17 cellular contexts compared by ENCODE assay signal in the genomic region with DNA sequence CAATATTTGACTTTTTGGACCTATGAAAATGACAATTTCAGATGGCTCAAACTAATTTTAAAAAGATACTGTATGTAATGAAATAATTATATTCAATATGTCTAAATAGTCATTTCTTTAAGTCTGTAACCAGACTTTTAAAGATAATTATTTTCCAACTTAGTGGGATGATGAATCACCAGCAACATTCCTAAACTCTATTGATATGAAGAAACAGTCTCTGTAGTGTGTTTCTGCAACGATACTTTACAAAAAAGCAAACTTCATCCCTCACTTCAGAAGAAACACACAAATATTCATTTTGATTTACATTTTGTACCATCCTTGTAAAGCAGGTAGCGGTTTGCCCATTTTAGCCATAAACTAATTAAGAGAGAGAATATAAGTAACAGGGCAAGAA.
DNase-seq lines count a peak whose midpoint lies in the region; FAIRE-seq and TF ChIP-seq lines count a peak whose summit lies in the region.
"Had no signal": no experiment of that assay in that cellular context is flagged by ENCODE, and none has a peak within 500 bp of the region (broad histone marks: within the 10 kb centered on the region; RNA-seq: fewer than 3 reads in every experiment).

No MANE protein-coding gene starts in this region.

- no peak overlapping the region for H3K9ac ChIP-seq in keratinocyte (ENCODE audit: control insufficient read depth, extremely low read depth, insufficient read depth, low read length)
- H3K9ac ChIP-seq: BLaER1 treated with 17β-estradiol and CSF1 and Interleukin-3, amounts not matched to agents 10 nM and 100 nM had no signal

- H3K79me2 ChIP-seq in PC-9 (ENCODE audit: low read depth): no peaks in the 10 kb centered on the region
- no peaks in the 10 kb centered on the region for H3K79me2 ChIP-seq in keratinocyte (ENCODE audit: control insufficient read depth, insufficient read depth, low read length)

- H3F3A ChIP-seq in PC-9 (ENCODE audit: insufficient read depth, low read depth): no peaks in the 10 kb centered on the region

- DNase-seq in AG08395 (ENCODE audit: low spot score) (peak; percentile 17), PC-9 (no peak), bronchial epithelial cell (ENCODE audit: low read depth) (peak; percentile 43), keratinocyte (ENCODE audit: low read depth, low spot score) (no peak), middle frontal gyrus (ENCODE audit: extremely low spot score, low spot score) (no peak), DMS53 treated with DMSO at 0.1 percent for 48 hours (lab: John Stamatoyannopoulos, UW; ENCODE audit: unreplicated experiment) (no peak), NCI-H524 treated with DMSO at 0.1 percent for 48 hours (lab: John Stamatoyannopoulos, UW) (no peak)
- DNase-seq in T-helper 2 cell treated with Interferon-gamma antibody and Interleukin-4, amounts not matched to agents 5 μg/mL and 100 μg/mL, for 36 hours (ENCODE audit: low spot score): no peak
- DNase-seq: 8988T, DMS 273 treated with DMSO at 0.1 percent for 48 hours, NCI-H1105 treated with DMSO at 0.1 percent for 48 hours, NCI-H2029, NCI-H2171 treated with DMSO at 0.1 percent for 48 hours, NCI-H774 had no signal

- H3K9me3 Mint-ChIP-seq in T-helper 2 cell treated with Interferon-gamma antibody and Interleukin-4, amounts not matched to agents 5 μg/mL and 100 μg/mL, for 36 hours: no peaks in the 10 kb centered on the region

- no peak overlapping the region for H3K27ac Mint-ChIP-seq in T-helper 2 cell treated with Interferon-gamma antibody and Interleukin-4, amounts not matched to agents 5 μg/mL and 100 μg/mL, for 36 hours

- H3K27me3 ChIP-seq in PC-9 (ENCODE audit: insufficient read depth, low read depth): no peaks in the 10 kb centered on the region
- no peaks in the 10 kb centered on the region for H3K27me3 ChIP-seq in bronchial epithelial cell (ENCODE audit: control insufficient read depth, insufficient read depth, low read length)
- H3K27me3 ChIP-seq in keratinocyte (ENCODE audit: control insufficient read depth, extremely low read depth, insufficient read depth, low read length): no peaks in the 10 kb centered on the region
- H3K27me3 ChIP-seq: BLaER1 treated with 17β-estradiol and CSF1 and Interleukin-3, amounts not matched to agents 10 nM and 100 nM had no signal

- H2AFZ ChIP-seq in PC-9: no peak overlapping the region
- H2AFZ ChIP-seq in keratinocyte (ENCODE audit: control insufficient read depth, low read length): peak overlapping the region; percentile 42

- no peaks in the 10 kb centered on the region for H3K36me3 Mint-ChIP-seq in T-helper 2 cell treated with Interferon-gamma antibody and Interleukin-4, amounts not matched to agents 5 μg/mL and 100 μg/mL, for 36 hours (ENCODE audit: low read depth)

- H3K4me3 Mint-ChIP-seq in T-helper 2 cell treated with Interferon-gamma antibody and Interleukin-4, amounts not matched to agents 5 μg/mL and 100 μg/mL, for 36 hours: no peak overlapping the region

- FAIRE-seq in bronchial epithelial cell (lab: Jason Lieb, UNC): no peak
- FAIRE-seq in keratinocyte (lab: Jason Lieb, UNC): no peak
- FAIRE-seq: HTR-8/SVneo had no signal

- H3K4me3 ChIP-seq in PC-9 (no peak overlapping the region), bronchial epithelial cell (ENCODE audit: low read depth, low read length) (no peak overlapping the region), keratinocyte (ENCODE audit: control insufficient read depth in 2 of 3, extremely low read depth in 1 of 3, insufficient read depth in 2 of 3, low read depth in 1 of 3, low read length in 3 of 3) (no peak overlapping the region)
- H3K4me3 ChIP-seq: BLaER1 treated with 17β-estradiol and CSF1 and Interleukin-3, amounts not matched to agents 10 nM and 100 nM had no signal

- CTCF ChIA-PET in PC-9 (lab: Charles Lee): no interaction called here

- dilution Hi-C loops in keratinocyte (cut with MboI; ENCODE audit: extremely low pct_ligation_motif_present, low sequenced_read_pairs): no loop called here

- no TSS peak for BruUV-seq in PC-9 (replicated peaks; lab: Mats Ljungman, UMichigan)

- H3K36me3 ChIP-seq in PC-9 (ENCODE audit: low read depth): no peaks in the 10 kb centered on the region
- no peaks in the 10 kb centered on the region for H3K36me3 ChIP-seq in bronchial epithelial cell (ENCODE audit: control insufficient read depth, insufficient read depth, low read length)
- no peaks in the 10 kb centered on the region for H3K36me3 ChIP-seq in keratinocyte (ENCODE audit: control insufficient read depth in 2 of 2, extremely low read depth in 1 of 2, insufficient read depth in 2 of 2, low read length in 2 of 2)
- H3K36me3 ChIP-seq: BLaER1 treated with 17β-estradiol and CSF1 and Interleukin-3, amounts not matched to agents 10 nM and 100 nM had no signal

- no peaks in the 10 kb centered on the region for H3K4me1 Mint-ChIP-seq in T-helper 2 cell treated with Interferon-gamma antibody and Interleukin-4, amounts not matched to agents 5 μg/mL and 100 μg/mL, for 36 hours (ENCODE audit: low read depth)

- H3K9me2 ChIP-seq in PC-9 (ENCODE audit: insufficient read depth): no peaks in the 10 kb centered on the region

- POLR2A ChIA-PET in PC-9 (lab: Charles Lee; ENCODE audit: unreplicated experiment): interaction anchor here (0.7 kb wide), 2 partner anchors 26 to 199 kb away, joined by 4 to 7 read pairs; no protein-coding TSS in a partner anchor

- H3K9me3 ChIP-seq in PC-9 (ENCODE audit: insufficient read depth, low read depth): no peaks in the 10 kb centered on the region
- H3K9me3 ChIP-seq in keratinocyte (ENCODE audit: control insufficient read depth, low read depth, low read length): no peaks in the 10 kb centered on the region
- H3K9me3 ChIP-seq: BLaER1 treated with 17β-estradiol and CSF1 and Interleukin-3, amounts not matched to agents 10 nM and 100 nM had no signal

- intact Hi-C loops in PC-9 (cut with micrococcal nuclease; ENCODE audit: unreplicated experiment): no loop called here

- H3K4me1 ChIP-seq in PC-9 (replicated peaks; ENCODE audit: insufficient read depth) (peaks cover 30% of the 10 kb centered on the region), keratinocyte (ENCODE audit: control insufficient read depth, extremely low read depth, insufficient read depth, low read length) (peaks cover 31% of the 10 kb centered on the region)

- H3K9me1 ChIP-seq in keratinocyte (ENCODE audit: control insufficient read depth, extremely low read depth, insufficient read depth, low read length): no peaks in the 10 kb centered on the region

- H4K20me1 ChIP-seq in PC-9 (ENCODE audit: insufficient read depth) (no peaks in the 10 kb centered on the region), keratinocyte (ENCODE audit: control insufficient read depth, extremely low read depth, insufficient read depth, low read length) (no peaks in the 10 kb centered on the region)
- H4K20me1 ChIP-seq: BLaER1 treated with 17β-estradiol and CSF1 and Interleukin-3, amounts not matched to agents 10 nM and 100 nM had no signal

- TF ChIP-seq CTCF in PC-9 (conservative IDR thresholded peaks at IDR 0.05): no peak
- TF ChIP-seq CTCF in bronchial epithelial cell (IDR thresholded peaks at IDR 0.05; ENCODE audit: insufficient read depth, low read length, severe bottlenecking): no peak
- TF ChIP-seq CTCF in keratinocyte (optimal IDR thresholded peaks at IDR 0.05 in 1 of 3, IDR thresholded peaks at IDR 0.05 in 1 of 3, conservative IDR thresholded peaks at IDR 0.05 in 1 of 3; ENCODE audit: extremely low read depth in 1 of 3, insufficient read depth in 2 of 3, low read length in 3 of 3): no peak

- H3K27ac ChIP-seq in PC-9 (no peak overlapping the region), keratinocyte (ENCODE audit: control insufficient read depth, insufficient read depth, low read length) (no peak overlapping the region)
- H3K27ac ChIP-seq: BLaER1 treated with 17β-estradiol and CSF1 and Interleukin-3, amounts not matched to agents 10 nM and 100 nM; HL-60 had no signal

- H3K4me2 ChIP-seq in PC-9 (peak overlapping the region; percentile 51), keratinocyte (ENCODE audit: control insufficient read depth, extremely low read depth, insufficient read depth, low read depth, low read length) (peak overlapping the region; percentile 49)
- H3K4me2 ChIP-seq: BLaER1 treated with 17β-estradiol and CSF1 and Interleukin-3, amounts not matched to agents 10 nM and 100 nM had no signal

- no peaks in the 10 kb centered on the region for H3K27me3 Mint-ChIP-seq in T-helper 2 cell treated with Interferon-gamma antibody and Interleukin-4, amounts not matched to agents 5 μg/mL and 100 μg/mL, for 36 hours (ENCODE audit: low read depth)

Comparison
In these comparisons a context has a peak if more than half of its experiments do, and no peak if none do; other contexts are left out.
1. DNase-seq: peak in AG08395 (single experiment) and bronchial epithelial cell (single experiment); none in PC-9 (0 of 2), keratinocyte (single experiment), middle frontal gyrus (single experiment), T-helper 2 cell treated with Interferon-gamma antibody and Interleukin-4, amounts not matched to agents 5 μg/mL and 100 μg/mL, for 36 hours (single experiment), DMS53 treated with DMSO at 0.1 percent for 48 hours (single experiment) and NCI-H524 treated with DMSO at 0.1 percent for 48 hours (single experiment).